11 cellular contexts compared by ENCODE assay signal in genomic region chr17:50420419-50421112, GRCh38. TPM values are rescaled to one million over a fixed set of nuclear protein-coding genes. Genes with fewer than 3 reads are reported as not detected.
DNase-seq lines count a peak whose midpoint lies in the region; ATAC-seq and TF ChIP-seq lines count a peak whose summit lies in the region.
"Had no signal": no experiment of that assay in that cellular context is flagged by ENCODE, and none has a peak within 500 bp of the region (broad histone marks: within the 10 kb centered on the region; RNA-seq: fewer than 3 reads in every experiment).

No MANE protein-coding gene starts in this region.

- no peak overlapping the region for H3K4me3 ChIP-seq in fibroblast of the aortic adventitia (ENCODE audit: low read depth, low read length)
- H3K4me3 ChIP-seq in skin epidermis = no peak overlapping the region
- H3K4me3 ChIP-seq: cardiac muscle cell had no signal

- H3K4me1 Mint-ChIP-seq in HFFc6 (ENCODE audit: low read depth) = peaks cover 43% of the 10 kb centered on the region

- H3K9me3 Mint-ChIP-seq in HFFc6 = no peaks in the 10 kb centered on the region

- peak overlapping the region; percentile 88; the same call in 1 of the 2 replicates for H3K4me3 Mint-ChIP-seq in HFFc6

- no peaks in the 10 kb centered on the region for H3K36me3 Mint-ChIP-seq in HFFc6 (ENCODE audit: low read depth)

- H3K27ac ChIP-seq in skin epidermis = peak overlapping the region in 17 of 21 experiments; percentile 17 to 89 (median 63)

- TF ChIP-seq CTCF in HFFc6 (IDR thresholded peaks at IDR 0.05) = no peak
- TF ChIP-seq CTCF in fibroblast of the aortic adventitia (IDR thresholded peaks at IDR 0.05; ENCODE audit: insufficient read depth, low read length) = no peak

- peak overlapping the region; percentile 82; the same call in 1 of the 2 replicates for H3K27ac Mint-ChIP-seq in HFFc6

- ATAC-seq in GM19452 (IDR thresholded peaks at IDR 0.05; ENCODE audit: unreplicated experiment) = no peak

- no peak for DNase-seq in HFFc6
- DNase-seq in RPMI7951 (ENCODE audit: low read depth) = peak; percentile 9
- DNase-seq in fibroblast of the aortic adventitia (ENCODE audit: low read depth) = peak; percentile 55
- DNase-seq in NCI-H1105 treated with DMSO at 0.1 percent for 48 hours (lab: John Stamatoyannopoulos, UW) = no peak
- DNase-seq in NCI-H748 (lab: John Stamatoyannopoulos, UW; ENCODE audit: unreplicated experiment) = no peak
- DNase-seq: NCI-H226 had no signal

- peaks cover 2% of the 10 kb centered on the region; the same call in 1 of the 2 replicates for H3K27me3 Mint-ChIP-seq in HFFc6 (ENCODE audit: insufficient read depth)

RNA-seq across cellular contexts. Expression of gene ACSF2, which starts 5.5 kb away (rescaled TPM):
- total RNA-seq in HFFc6 (2021; fragmentation: NEBNext Ultra II Directional; extraction: Animal tissue kit (Norgen Biotek cat#: 25700)) = 10 to 100 TPM; 15.3 to 23.3 (median 17.5) TPM
- total RNA-seq in RPMI7951 (2014; rRNA removed; shearing (Covaris generic)) = 19.4 and 20.4 TPM in 2 replicates
- total RNA-seq in fibroblast of the aortic adventitia (ENCODE audit: low replicate concordance) = 15.7 and 273 TPM in 2 replicates

RNA-seq across cellular contexts. Expression of gene LRRC59, which starts 23.2 kb away (rescaled TPM):
- total RNA-seq in HFFc6 (2021; fragmentation: NEBNext Ultra II Directional; extraction: Animal tissue kit (Norgen Biotek cat#: 25700)) = 100 to 1,000 TPM; 214 to 272 (median 261) TPM
- total RNA-seq in RPMI7951 (2014; rRNA removed; shearing (Covaris generic)) = 141 and 143 TPM in 2 replicates
- 60.3 and 126 TPM in 2 replicates for total RNA-seq in fibroblast of the aortic adventitia (ENCODE audit: low replicate concordance)

RNA-seq across cellular contexts. Expression of gene EME1, which starts 47.5 kb away (rescaled TPM):
- total RNA-seq in HFFc6 (2021; fragmentation: NEBNext Ultra II Directional; extraction: Animal tissue kit (Norgen Biotek cat#: 25700)) = 1 to 10 TPM; 3.3 to 7.7 (median 6.5) TPM
- total RNA-seq in RPMI7951 (2014; rRNA removed; shearing (Covaris generic)) = 10.6 and 14.3 TPM in 2 replicates
- 9.1 TPM in 1 of 2 replicates, not detected in the other for total RNA-seq in fibroblast of the aortic adventitia (ENCODE audit: low replicate concordance)

RNA-seq across cellular contexts. Expression of gene MRPL27, which starts 47.6 kb away (rescaled TPM):
- total RNA-seq in HFFc6 (2021; fragmentation: NEBNext Ultra II Directional; extraction: Animal tissue kit (Norgen Biotek cat#: 25700)) = 10 to 100 TPM; 70.0 to 78.7 (median 75.0) TPM
- 75.2 and 120 TPM in 2 replicates for total RNA-seq in RPMI7951 (2014; rRNA removed; shearing (Covaris generic))
- 64.3 and 77.3 TPM in 2 replicates for total RNA-seq in fibroblast of the aortic adventitia (ENCODE audit: low replicate concordance)

RNA-seq across cellular contexts. Expression of gene CHAD, which starts 48.1 kb away (rescaled TPM):
- not detected for total RNA-seq in HFFc6 (2021; fragmentation: NEBNext Ultra II Directional; extraction: Animal tissue kit (Norgen Biotek cat#: 25700))
- total RNA-seq in RPMI7951 (2014; rRNA removed; shearing (Covaris generic)) = not detected in 2 replicates
- not detected in 2 replicates for total RNA-seq in fibroblast of the aortic adventitia (ENCODE audit: low replicate concordance)
- total RNA-seq: cardiac muscle cell, H1, ureter had no signal

Comparison
In these comparisons a context has a peak if more than half of its experiments do, and no peak if none do; other contexts are left out.
1. DNase-seq: peak in RPMI7951 (single experiment) and fibroblast of the aortic adventitia (single experiment); none in HFFc6 (single experiment), NCI-H1105 treated with DMSO at 0.1 percent for 48 hours (single experiment) and NCI-H748 (single experiment).